Comparison of ENCODE assay signal across 17 cellular contexts in the genomic region with DNA sequence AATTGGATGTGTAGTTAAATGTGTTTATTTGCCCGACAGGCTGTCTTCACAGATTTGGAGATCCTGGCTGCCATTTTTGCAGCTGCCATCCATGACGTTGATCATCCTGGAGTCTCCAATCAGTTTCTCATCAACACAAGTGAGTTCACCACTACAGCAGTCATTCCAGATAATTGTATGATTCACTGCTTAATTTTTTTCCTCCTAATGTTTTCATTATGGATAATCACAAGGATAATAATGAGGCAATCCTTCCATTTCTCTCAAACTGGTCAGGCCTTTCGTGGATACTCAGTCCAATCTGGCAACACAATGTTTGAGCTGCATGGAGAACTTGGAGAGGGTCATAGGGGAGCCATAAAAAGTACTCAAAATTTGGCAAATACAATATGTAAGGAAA.
DNase-seq lines count a peak whose midpoint lies in the region; ATAC-seq, FAIRE-seq and TF ChIP-seq lines count a peak whose summit lies in the region.
"Had no signal": no experiment of that assay in that cellular context is flagged by ENCODE, and none has a peak within 500 bp of the region (broad histone marks: within the 10 kb centered on the region; RNA-seq: fewer than 3 reads in every experiment).

No MANE protein-coding gene starts in this region.

- peaks cover 30 to 57% of the 10 kb centered on the region in 2 donors for H3K36me3 Mint-ChIP-seq in activated T-cell treated with anti-CD3 and anti-CD28 coated beads, Interleukin-2, amount 50 U/mL, for 72 hours (ENCODE audit: insufficient read depth in 2 of 2)
- H3K36me3 Mint-ChIP-seq in activated T-cell treated with anti-CD3 and anti-CD28 coated beads, Interleukin-2, amount 50 U/mL, for 4 hours (ENCODE audit: insufficient read depth) = peaks cover 80% of the 10 kb centered on the region
- H3K36me3 Mint-ChIP-seq in activated T-helper 17 cell treated with anti-CD3 and anti-CD28 coated beads, Interleukin-2, amount 50 U/mL, for 72 hours (ENCODE audit: low read depth) = peaks cover 100% of the 10 kb centered on the region

- peak overlapping the region; percentile 7 for H3K27ac Mint-ChIP-seq in activated T-cell treated with anti-CD3 and anti-CD28 coated beads, Interleukin-2, amount 50 U/mL, for 72 hours
- peak overlapping the region; percentile 93 for H3K27ac Mint-ChIP-seq in activated T-helper 17 cell treated with anti-CD3 and anti-CD28 coated beads, Interleukin-2, amount 50 U/mL, for 72 hours

- H3K27ac ChIP-seq in ovary (no peak overlapping the region), A673 (ENCODE audit: low read depth, low read length, poor library complexity, severe bottlenecking) (no peak overlapping the region)
- H3K27ac ChIP-seq: ascending aorta, upper lobe of left lung had no signal

- H3K9me3 ChIP-seq in ovary = no peaks in the 10 kb centered on the region
- H3K9me3 ChIP-seq in A673 (ENCODE audit: low read depth, low read length, poor library complexity, severe bottlenecking) = no peaks in the 10 kb centered on the region
- H3K9me3 ChIP-seq: ascending aorta, mucosa of descending colon, upper lobe of left lung had no signal

- no peak for TF ChIP-seq POLR2A in H54 (IDR thresholded peaks at IDR 0.05; ENCODE audit: low read depth, low read length)
- no peak for TF ChIP-seq POLR2A in ovary (IDR thresholded peaks at IDR 0.05)

- no peaks in the 10 kb centered on the region for H3K9me3 Mint-ChIP-seq in activated T-cell treated with anti-CD3 and anti-CD28 coated beads, Interleukin-2, amount 50 U/mL, for 72 hours
- H3K9me3 Mint-ChIP-seq in activated T-cell treated with anti-CD3 and anti-CD28 coated beads, Interleukin-2, amount 50 U/mL, for 4 hours = no peaks in the 10 kb centered on the region
- no peaks in the 10 kb centered on the region for H3K9me3 Mint-ChIP-seq in activated T-helper 17 cell treated with anti-CD3 and anti-CD28 coated beads, Interleukin-2, amount 50 U/mL, for 72 hours

- H3K4me3 ChIP-seq in fibroblast of the aortic adventitia (ENCODE audit: low read depth, low read length) (no peak overlapping the region), ovary (no peak overlapping the region), A673 (ENCODE audit: low read depth, low read length, poor library complexity, severe bottlenecking) (no peak overlapping the region)
- H3K4me3 ChIP-seq: ascending aorta, mucosa of descending colon, upper lobe of left lung had no signal

- no peak overlapping the region for H3K4me3 Mint-ChIP-seq in activated T-cell treated with anti-CD3 and anti-CD28 coated beads, Interleukin-2, amount 50 U/mL, for 72 hours
- no peak overlapping the region for H3K4me3 Mint-ChIP-seq in activated T-cell treated with anti-CD3 and anti-CD28 coated beads, Interleukin-2, amount 50 U/mL, for 4 hours
- peak overlapping the region; percentile 79 for H3K4me3 Mint-ChIP-seq in activated T-helper 17 cell treated with anti-CD3 and anti-CD28 coated beads, Interleukin-2, amount 50 U/mL, for 72 hours

- intact Hi-C loops in ovary (cut with DNase I) (no loop called here), A673 (cut with micrococcal nuclease; ENCODE audit: unreplicated experiment) (no loop called here)

- 83 to 93% (median 86%) methylated on average over 3 of the region's 3 CpGs for WGBS in ovary, 3 donors

- DNase-seq in activated T-cell treated with anti-CD3 and anti-CD28 coated beads, Interleukin-2, amount 50 U/mL, for 72 hours = no peak
- DNase-seq in activated T-cell treated with anti-CD3 and anti-CD28 coated beads, Interleukin-2, amount 50 U/mL, for 4 hours = no peak
- DNase-seq in fibroblast of the aortic adventitia (ENCODE audit: low read depth) (peak; percentile 77), stromal cell of bone marrow (ENCODE audit: low read depth) (peak; percentile 84), H54 (ENCODE audit: insufficient read length, low spot score) (no peak), ovary (no peak), A673 (ENCODE audit: low spot score) (no peak)
- DNase-seq: activated effector memory CD4-positive, alpha-beta T cell treated with anti-CD3 and anti-CD28 coated beads, Interleukin-2, amount 50 U/mL, for 16 hours; left cardiac atrium; mucosa of descending colon; NCI-H2081; NCI-H510A; T-helper 1 cell; upper lobe of left lung had no signal

- no peak for TF ChIP-seq CTCF in fibroblast of the aortic adventitia (IDR thresholded peaks at IDR 0.05; ENCODE audit: insufficient read depth, low read length)
- TF ChIP-seq CTCF in ovary (IDR thresholded peaks at IDR 0.05) = no peak
- TF ChIP-seq CTCF in A673 (conservative IDR thresholded peaks at IDR 0.05; ENCODE audit: low read depth, low read length) = no peak

- H3K27me3 ChIP-seq in ovary (no peaks in the 10 kb centered on the region), A673 (replicated peaks; ENCODE audit: insufficient read depth, low read depth, low read length, poor library complexity) (no peaks in the 10 kb centered on the region)
- H3K27me3 ChIP-seq: ascending aorta, upper lobe of left lung had no signal

- CTCF ChIA-PET in A673 (lab: Charles Lee) = no interaction called here

- ATAC-seq in activated T-cell treated with anti-CD3 and anti-CD28 coated beads, Interleukin-2, amount 50 U/mL, for 72 hours (replicated peaks in 1 of 2) = no peak
- ATAC-seq in activated T-cell treated with anti-CD3 and anti-CD28 coated beads, Interleukin-2, amount 50 U/mL, for 4 hours = no peak
- no peak for ATAC-seq in activated T-helper 17 cell treated with anti-CD3 and anti-CD28 coated beads, Interleukin-2, amount 50 U/mL, for 72 hours (replicated peaks)
- ATAC-seq: HCT116, mucosa of descending colon had no signal

- H3K4me1 ChIP-seq in ovary (ENCODE audit: insufficient read depth) (no peaks in the 10 kb centered on the region), A673 (ENCODE audit: insufficient read depth, low read length, poor library complexity, severe bottlenecking) (peaks cover under 1% of the 10 kb centered on the region)
- H3K4me1 ChIP-seq: ascending aorta had no signal

- no peak for TF ChIP-seq EP300 in ovary (IDR thresholded peaks at IDR 0.05)

- POLR2A ChIA-PET in A673 (lab: Charles Lee; ENCODE audit: low non-redundant PET) = no interaction called here

- no peak for FAIRE-seq in H54 (lab: Jason Lieb, UNC)

- BruUV-seq in A673 (replicated peaks; lab: Mats Ljungman, UMichigan) = no TSS peak

- H3K27me3 Mint-ChIP-seq in activated T-cell treated with anti-CD3 and anti-CD28 coated beads, Interleukin-2, amount 50 U/mL, for 72 hours (ENCODE audit: low read depth) = no peaks in the 10 kb centered on the region
- no peaks in the 10 kb centered on the region for H3K27me3 Mint-ChIP-seq in activated T-cell treated with anti-CD3 and anti-CD28 coated beads, Interleukin-2, amount 50 U/mL, for 4 hours (ENCODE audit: low read depth)
- no peaks in the 10 kb centered on the region for H3K27me3 Mint-ChIP-seq in activated T-helper 17 cell treated with anti-CD3 and anti-CD28 coated beads, Interleukin-2, amount 50 U/mL, for 72 hours

- H3K4me1 Mint-ChIP-seq in activated T-cell treated with anti-CD3 and anti-CD28 coated beads, Interleukin-2, amount 50 U/mL, for 72 hours (ENCODE audit: low read depth) = peaks cover 87% of the 10 kb centered on the region
- H3K4me1 Mint-ChIP-seq in activated T-cell treated with anti-CD3 and anti-CD28 coated beads, Interleukin-2, amount 50 U/mL, for 4 hours (ENCODE audit: low read depth) = peaks cover 77% of the 10 kb centered on the region
- H3K4me1 Mint-ChIP-seq in activated T-helper 17 cell treated with anti-CD3 and anti-CD28 coated beads, Interleukin-2, amount 50 U/mL, for 72 hours = peaks cover 64% of the 10 kb centered on the region

- no peaks in the 10 kb centered on the region for H3K36me3 ChIP-seq in ovary
- H3K36me3 ChIP-seq in A673 (ENCODE audit: insufficient read depth, low read length, poor library complexity, severe bottlenecking) = peaks cover 91% of the 10 kb centered on the region

Comparison
In these comparisons a context has a peak if more than half of its experiments do, and no peak if none do; other contexts are left out.
1. DNase-seq: peak in fibroblast of the aortic adventitia (single experiment) and stromal cell of bone marrow (single experiment); none in activated T-cell treated with anti-CD3 and anti-CD28 coated beads, Interleukin-2, amount 50 U/mL, for 72 hours (0 of 2), activated T-cell treated with anti-CD3 and anti-CD28 coated beads, Interleukin-2, amount 50 U/mL, for 4 hours (single experiment), H54 (single experiment), ovary (0 of 5) and A673 (single experiment).